In genomic region chr12:100173111-100173510, GRCh38 we compare ENCODE assay signal across 16 cellular contexts. TPM values are rescaled to one million over a fixed set of nuclear protein-coding genes. Genes with fewer than 3 reads are reported as not detected.
DNase-seq lines count a peak whose midpoint lies in the region; ATAC-seq and TF ChIP-seq lines count a peak whose summit lies in the region.
"Had no signal": no experiment of that assay in that cellular context is flagged by ENCODE, and none has a peak within 500 bp of the region (broad histone marks: within the 10 kb centered on the region; RNA-seq: fewer than 3 reads in every experiment).

No MANE protein-coding gene starts in this region.

- H3K18ac ChIP-seq in H9 (ENCODE audit: insufficient read length, low read depth, low read length) (no peak overlapping the region), mesendoderm (ENCODE audit: low read length) (no peak overlapping the region)

- no peaks in the 10 kb centered on the region for H3K36me3 ChIP-seq in GM23338 (ENCODE audit: insufficient read depth)
- H3K36me3 ChIP-seq in mesendoderm (ENCODE audit: control insufficient read depth, insufficient read depth, low read length): no peaks in the 10 kb centered on the region

- H4K8ac ChIP-seq in H9 (replicated peaks; ENCODE audit: insufficient read length, low read depth, low read length) (no peak overlapping the region), mesendoderm (ENCODE audit: low read depth, low read length) (no peak overlapping the region)

- no peak overlapping the region for H4K91ac ChIP-seq in H9 (ENCODE audit: insufficient read length, low read depth, low read length)

- POLR2A ChIA-PET in WTC11 (lab: Charles Lee): no interaction called here

- H3K4me1 Mint-ChIP-seq in GM23338 (peaks cover 5% of the 10 kb centered on the region; the same call in 1 of the 3 replicates), H9 (peaks cover 9 to 16% of the 10 kb centered on the region in 2 experiments), WTC11 (peaks cover 3% of the 10 kb centered on the region; the same call in 1 of the 2 replicates)
- H3K4me1 Mint-ChIP-seq: CD4-positive, alpha-beta memory T cell had no signal

- H3K4me3 Mint-ChIP-seq in GM23338 (no peak overlapping the region), H9 (no peak overlapping the region), WTC11 (no peak overlapping the region)
- H3K4me3 Mint-ChIP-seq: CD4-positive, alpha-beta memory T cell had no signal

- no peak overlapping the region for H2BK20ac ChIP-seq in H9 (ENCODE audit: low read depth, low read length, poor library complexity, severe bottlenecking)

- no peak overlapping the region for H2BK12ac ChIP-seq in H9 (ENCODE audit: insufficient read length, low read depth, low read length)

- H2AK5ac ChIP-seq in H9 (ENCODE audit: insufficient read length, low read length) (no peak overlapping the region), mesendoderm (ENCODE audit: low read length) (no peak overlapping the region)

- no peaks in the 10 kb centered on the region for H3K9me2 ChIP-seq in GM23338 (ENCODE audit: insufficient read depth)

- H3K4ac ChIP-seq in H9 (ENCODE audit: low read depth, low read length) (no peak overlapping the region), mesendoderm (ENCODE audit: low read depth, low read length) (no peak overlapping the region)

- H3K4me1 ChIP-seq in GM23338 (ENCODE audit: insufficient read depth) (no peaks in the 10 kb centered on the region), H9 (ENCODE audit: insufficient read depth, low read length) (no peaks in the 10 kb centered on the region), mesendoderm (ENCODE audit: control insufficient read depth, low read depth, low read length) (no peaks in the 10 kb centered on the region)

- peaks cover 3% of the 10 kb centered on the region for H3K27me3 Mint-ChIP-seq in GM23338 (ENCODE audit: insufficient read depth, low read depth, poor library complexity)
- no peaks in the 10 kb centered on the region for H3K27me3 Mint-ChIP-seq in H9 (ENCODE audit: low read depth)
- H3K27me3 Mint-ChIP-seq in WTC11 (ENCODE audit: low read depth): no peaks in the 10 kb centered on the region
- H3K27me3 Mint-ChIP-seq: CD4-positive, alpha-beta memory T cell had no signal

- no peaks in the 10 kb centered on the region for H3F3A ChIP-seq in GM23338 (replicated peaks; ENCODE audit: low read depth)

- H2BK15ac ChIP-seq in H9 (ENCODE audit: low read depth, low read length) (no peak overlapping the region), mesendoderm (replicated peaks; ENCODE audit: low read depth) (no peak overlapping the region)

- ATAC-seq in GM23338 (peak; percentile 56), WTC11 (peak; percentile 47), HG03354 (IDR thresholded peaks at IDR 0.05; ENCODE audit: poor library complexity, severe bottlenecking, unreplicated experiment) (no peak)

- DNase-seq in GM23338 (ENCODE audit: low spot score) (no peak), H9 (no peak), WTC11 (ENCODE audit: low spot score) (no peak), mesendoderm (peak; percentile 15), KBM-7 (no peak), activated T-cell treated with anti-CD3 and anti-CD28 coated beads for 4 hours (no peak)
- DNase-seq: C1 segment of cervical spinal cord; Calu3; CD4-positive, alpha-beta memory T cell; COR-L47; DMS53; DMS79 treated with DMSO at 0.1 percent for 48 hours; GF-D8; GOT3; HCEC 1CT had no signal

- in situ Hi-C loops in KBM-7 (cut with MboI; ENCODE audit: low pct_unique_long_range_greater_than_20kb, low sequenced_read_pairs): no loop called here

- H3K79me2 ChIP-seq in GM23338 (replicated peaks; ENCODE audit: insufficient read depth): no peaks in the 10 kb centered on the region
- no peaks in the 10 kb centered on the region for H3K79me2 ChIP-seq in H9 (ENCODE audit: insufficient read depth, low read length)
- H3K79me2 ChIP-seq in mesendoderm (ENCODE audit: control insufficient read depth, insufficient read depth, low read length): no peaks in the 10 kb centered on the region

- TF ChIP-seq CTCF in GM23338 (conservative IDR thresholded peaks at IDR 0.05; ENCODE audit: low read depth in 2 of 2) (no peak), H9 (conservative IDR thresholded peaks at IDR 0.05) (no peak), WTC11 (IDR thresholded peaks at IDR 0.05) (no peak)

- no peaks in the 10 kb centered on the region for H3K79me1 ChIP-seq in H9 (ENCODE audit: insufficient read depth, low read depth, low read length, poor library complexity, severe bottlenecking)
- H3K79me1 ChIP-seq in mesendoderm (ENCODE audit: low read length): no peaks in the 10 kb centered on the region

- no peak overlapping the region for H3K4me2 ChIP-seq in GM23338
- no peak overlapping the region for H3K4me2 ChIP-seq in H9 (ENCODE audit: insufficient read depth, insufficient read length, low read length)
- H3K4me2 ChIP-seq in mesendoderm (ENCODE audit: low read length): no peak overlapping the region

- H4K20me1 ChIP-seq in GM23338 (replicated peaks; ENCODE audit: insufficient read depth): 0 out of 2 replicates have a peak, but pooled peaks cover 3% of the 10 kb centered on the region
- no peaks in the 10 kb centered on the region for H4K20me1 ChIP-seq in H9 (ENCODE audit: control insufficient read depth, insufficient read depth, insufficient read length)

- H4K5ac ChIP-seq in H9 (ENCODE audit: insufficient read length, low read depth, low read length) (no peak overlapping the region), mesendoderm (ENCODE audit: low read length) (no peak overlapping the region)

- no peak overlapping the region for H3K14ac ChIP-seq in H9 (ENCODE audit: insufficient read depth, low read length)

- no peaks in the 10 kb centered on the region for H3K9me3 ChIP-seq in H9 (ENCODE audit: control insufficient read depth, low read depth, low read length)

- H3K23me2 ChIP-seq in H9 (ENCODE audit: insufficient read length, low read depth, low read length, poor library complexity, severe bottlenecking): no peaks in the 10 kb centered on the region

- H3K27me3 ChIP-seq in GM23338 (ENCODE audit: insufficient read depth) (no peaks in the 10 kb centered on the region), H9 (ENCODE audit: insufficient read depth, low read length) (no peaks in the 10 kb centered on the region), mesendoderm (ENCODE audit: insufficient read depth, low read length, poor library complexity) (no peaks in the 10 kb centered on the region)

- H3K4me3 ChIP-seq in GM23338 (no peak overlapping the region), mesendoderm (ENCODE audit: low read length) (no peak overlapping the region)

- H3K23ac ChIP-seq in H9 (ENCODE audit: insufficient read length, low read depth, low read length) (no peak overlapping the region), mesendoderm (ENCODE audit: low read length) (no peak overlapping the region)

- H3K56ac ChIP-seq in H9 (ENCODE audit: insufficient read length, low read depth, low read length): no peak overlapping the region
- H3K56ac ChIP-seq in mesendoderm (ENCODE audit: low read length): no peak overlapping the region

- H3K9ac ChIP-seq in H9 (ENCODE audit: extremely low read depth, insufficient read length, low read length) (no peak overlapping the region), mesendoderm (ENCODE audit: low read length) (no peak overlapping the region)

- H3K36me3 Mint-ChIP-seq in GM23338 (ENCODE audit: low read depth) (peaks cover 13% of the 10 kb centered on the region; the same call in 2 of the 3 replicates), H9 (ENCODE audit: insufficient read depth in 1 of 3, low read depth in 3 of 3) (peaks cover 3 to 26% (median 12%) of the 10 kb centered on the region in 3 experiments; a peak in 5 of 7 replicates), WTC11 (peaks cover 3% of the 10 kb centered on the region)

- H3K9me3 Mint-ChIP-seq in GM23338 (no peaks in the 10 kb centered on the region), H9 (no peaks in the 10 kb centered on the region), WTC11 (no peaks in the 10 kb centered on the region)

- no CpG with 5 or more reads among the region's 6 CpGs for WGBS in H9 (ENCODE audit: extremely low coverage, insufficient read length, low lambda C conversion rate)
- WGBS in mesendoderm (ENCODE audit: extremely low coverage, insufficient coverage, low lambda C conversion rate): no CpG with 5 or more reads among the region's 6 CpGs

- H3K27ac Mint-ChIP-seq in GM23338 (peak overlapping the region; percentile 46; the same call in 1 of the 2 replicates), H9 (peak overlapping the region in 2 of 3 experiments; percentile 81 to 90; a peak in 2 of 7 replicates), WTC11 (peak overlapping the region; percentile 57; the same call in 1 of the 2 replicates)
- H3K27ac Mint-ChIP-seq: CD4-positive, alpha-beta memory T cell had no signal

- CTCF ChIA-PET in WTC11 (lab: Charles Lee): interaction anchor here (0.8 to 1.2 kb wide), 2 partner anchors 18 to 28 kb away, joined by 3 to 4 read pairs; partner anchors contain the start of gene ACTR6

- H2BK120ac ChIP-seq in H9 (ENCODE audit: low read depth, low read length, poor library complexity, severe bottlenecking) (no peak overlapping the region), mesendoderm (ENCODE audit: low read depth, low read length) (no peak overlapping the region)

- no peak overlapping the region for H2AFZ ChIP-seq in GM23338
- no peak overlapping the region for H2AFZ ChIP-seq in H9 (ENCODE audit: low read length)

- no peak overlapping the region for H3T11ph ChIP-seq in H9 (ENCODE audit: low read length)

- H2BK5ac ChIP-seq in H9 (ENCODE audit: insufficient read length, low read length) (no peak overlapping the region), mesendoderm (ENCODE audit: low read length) (no peak overlapping the region)

- H3K27ac ChIP-seq in GM23338 (ENCODE audit: low read depth): no peak overlapping the region
- H3K27ac ChIP-seq in H9 (ENCODE audit: insufficient read length, low read depth, low read length): no peak overlapping the region
- no peak overlapping the region for H3K27ac ChIP-seq in mesendoderm (ENCODE audit: low read depth, low read length)

TF ChIP-seq in GM23338, 12 proteins besides CTCF, POLR2A, EP300 and RAD21 (continues in another document):
- TF ChIP-seq STAT1 (IDR thresholded peaks at IDR 0.05; ENCODE audit: unreplicated experiment) (no peak), JUNB (IDR thresholded peaks at IDR 0.05; ENCODE audit: unreplicated experiment) (no peak)

TF ChIP-seq in WTC11, 78 proteins besides CTCF, POLR2A, EP300 and RAD21:
- TF ChIP-seq ZNF121 (CRISPR knock-in tag; IDR thresholded peaks at IDR 0.05) (peak; percentile 67; the same call in 1 of the 2 replicates), NR3C1 (CRISPR knock-in tag; conservative IDR thresholded peaks at IDR 0.05; ENCODE audit: low read depth) (no peak)
TF ChIP-seq in WTC11: peak in this region for 1.

RNA-seq across cellular contexts. Expression of gene ACTR6, which starts 27.5 kb away (rescaled TPM):
- 30.1 and 44.7 TPM in 2 replicates for total RNA-seq in GM23338 (2014; rRNA removed; shearing (Covaris generic))
- 42.5 and 44.2 TPM in 2 replicates for polyA plus RNA-seq in GM23338 (2016; fragmentation: Nextera tagmentation; extraction: Ambion mirVana)
- total RNA-seq in H9 (2021) (34.9 and 36.5 TPM in 2 replicates), WTC11 (2021) (34.7 to 37.6 TPM (median 36.1 TPM) in 3 replicates)
- polyA plus RNA-seq in mesendoderm (2013, experiment 1 of 2): 20.5 TPM
- polyA plus RNA-seq in mesendoderm (2013, experiment 2 of 2): 19.9 TPM

RNA-seq across cellular contexts. Expression of gene BLTP3B, which starts 30.4 kb away (rescaled TPM):
- total RNA-seq in GM23338 (2014; rRNA removed; shearing (Covaris generic)): 22.6 and 35.8 TPM in 2 replicates
- 9.5 and 11.2 TPM in 2 replicates for polyA plus RNA-seq in GM23338 (2016; fragmentation: Nextera tagmentation; extraction: Ambion mirVana)
- total RNA-seq in H9 (2021) (20.7 and 23.9 TPM in 2 replicates), WTC11 (2021) (21.4 to 23.8 TPM (median 22.4 TPM) in 3 replicates)
- polyA plus RNA-seq in mesendoderm (2013, experiment 1 of 2): 15.7 TPM
- 16.0 TPM for polyA plus RNA-seq in mesendoderm (2013, experiment 2 of 2)
